Comparison of ENCODE assay signal across 9 cellular contexts in genomic region chr6:52815167-52816092, GRCh38. TPM values are rescaled to one million over a fixed set of nuclear protein-coding genes. Genes with fewer than 3 reads are reported as not detected.
DNase-seq lines count a peak whose midpoint lies in the region; ATAC-seq and TF ChIP-seq lines count a peak whose summit lies in the region.
"Had no signal": no experiment of that assay in that cellular context is flagged by ENCODE, and none has a peak within 500 bp of the region (broad histone marks: within the 10 kb centered on the region; RNA-seq: fewer than 3 reads in every experiment).

No MANE protein-coding gene starts in this region.

- H3K4me1 ChIP-seq in neural progenitor cell, result no peaks in the 10 kb centered on the region

- peak; percentile 72 for TF ChIP-seq CTCF in neural progenitor cell (IDR thresholded peaks at IDR 0.05)

- peak; percentile 30 to 31 for DNase-seq in AML-193 (lab: John Stamatoyannopoulos, UW)
- peak; percentile 70 for DNase-seq in NCI-H748 (lab: John Stamatoyannopoulos, UW; ENCODE audit: unreplicated experiment)
- peak; percentile 70 for DNase-seq in activated CD8-positive, alpha-beta memory T cell treated with anti-CD3 and anti-CD28 coated beads, Interleukin-2, amount 50 U/mL, for 48 hours
- peak; percentile 36 for DNase-seq in fibroblast of gingiva (ENCODE audit: low read depth)
- peak; percentile 61 for DNase-seq in neural progenitor cell (ENCODE audit: low spot score)
- no peak for DNase-seq in NCI-H128 (lab: John Stamatoyannopoulos, UW; ENCODE audit: unreplicated experiment)

- H3K4me3 Mint-ChIP-seq in neural progenitor cell, result no peak overlapping the region

- H3K36me3 Mint-ChIP-seq in neural progenitor cell, result no peaks in the 10 kb centered on the region

- no peaks in the 10 kb centered on the region for H4K20me1 ChIP-seq in neural progenitor cell (ENCODE audit: low read depth)

- no peaks in the 10 kb centered on the region for H3F3A ChIP-seq in neural progenitor cell (ENCODE audit: low read depth)

- H3K4me3 ChIP-seq in neural progenitor cell, result no peak overlapping the region
- H3K4me3 ChIP-seq: ovary had no signal

- peak overlapping the region; percentile 64 for H2AFZ ChIP-seq in neural progenitor cell (replicated peaks)

- no peaks in the 10 kb centered on the region for H3K9me3 Mint-ChIP-seq in neural progenitor cell

- no peaks in the 10 kb centered on the region for H3K79me2 ChIP-seq in neural progenitor cell (ENCODE audit: low read depth)

- no peaks in the 10 kb centered on the region for H3K4me1 Mint-ChIP-seq in neural progenitor cell

- H3K27me3 Mint-ChIP-seq in neural progenitor cell (ENCODE audit: insufficient read depth, low read depth), result peaks cover 4% of the 10 kb centered on the region

- no peaks in the 10 kb centered on the region for H3K27me3 ChIP-seq in neural progenitor cell
- H3K27me3 ChIP-seq: ovary had no signal

- ATAC-seq in GM18867 (IDR thresholded peaks at IDR 0.05; ENCODE audit: unreplicated experiment) (peak; percentile 90), HG03066 (IDR thresholded peaks at IDR 0.05; ENCODE audit: low read depth, unreplicated experiment) (peak; percentile 92)

- no peaks in the 10 kb centered on the region for H3K36me3 ChIP-seq in neural progenitor cell
- H3K36me3 ChIP-seq: ovary had no signal

- no peaks in the 10 kb centered on the region for H3K9me3 ChIP-seq in neural progenitor cell (ENCODE audit: low read depth)
- H3K9me3 ChIP-seq: ovary had no signal

- H3K4me2 ChIP-seq in neural progenitor cell, result no peak overlapping the region

- H3K27ac Mint-ChIP-seq in neural progenitor cell, result peak overlapping the region; percentile 29

- H3K9ac ChIP-seq in neural progenitor cell, result no peak overlapping the region

- no peak overlapping the region for H3K27ac ChIP-seq in neural progenitor cell
- H3K27ac ChIP-seq: ovary had no signal

RNA-seq across cellular contexts. Expression of gene GSTA1, which starts 11.8 kb away (rescaled TPM):
- total RNA-seq in neural progenitor cell (ENCODE audit: low replicate concordance), result not detected in 2 replicates

RNA-seq across cellular contexts. Expression of gene GSTA5, which starts 25.2 kb away (rescaled TPM):
- total RNA-seq in neural progenitor cell (ENCODE audit: low replicate concordance), result not detected in 2 replicates
- total RNA-seq: ovary had no signal

RNA-seq across cellular contexts. Expression of gene GSTA2, which starts 52.2 kb away (rescaled TPM):
- not detected in 2 replicates for total RNA-seq in neural progenitor cell (ENCODE audit: low replicate concordance)
